ENCODE assay signal across 18 cellular contexts in the genomic region with DNA sequence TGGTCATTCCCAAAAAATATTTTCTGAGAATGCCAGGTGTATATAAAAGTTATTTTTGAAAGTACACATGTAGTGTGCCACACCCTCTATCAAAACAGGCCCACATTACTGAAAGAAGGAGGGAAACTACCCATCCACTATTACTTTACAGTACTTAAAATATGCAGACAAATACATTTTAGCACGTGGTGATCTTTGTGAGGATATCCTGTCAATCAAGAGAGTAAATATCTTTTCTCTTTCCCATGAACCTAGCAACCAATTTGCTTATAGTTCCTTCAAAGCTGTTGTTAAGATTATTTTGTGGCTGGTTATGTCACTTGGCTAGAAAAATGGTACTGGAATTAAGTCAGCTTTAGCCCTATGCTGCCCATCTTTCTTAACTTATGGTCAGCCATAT.
DNase-seq lines count a peak whose midpoint lies in the region; ATAC-seq and TF ChIP-seq lines count a peak whose summit lies in the region.
"Had no signal": no experiment of that assay in that cellular context is flagged by ENCODE, and none has a peak within 500 bp of the region (broad histone marks: within the 10 kb centered on the region; RNA-seq: fewer than 3 reads in every experiment).

No MANE protein-coding gene starts in this region.

- H4K20me1 ChIP-seq in OCI-LY1 (ENCODE audit: insufficient read depth, low read length): no peaks in the 10 kb centered on the region

- peak; percentile 31 for DNase-seq in DMS 273 (lab: John Stamatoyannopoulos, UW; ENCODE audit: unreplicated experiment)
- DNase-seq in DMS 273 treated with DMSO at 0.1 percent for 48 hours (lab: John Stamatoyannopoulos, UW): no peak
- peak; percentile 50 for DNase-seq in NAMALWA (ENCODE audit: low spot score)
- DNase-seq in naive B cell: peak; percentile 7
- no peak for DNase-seq in activated naive CD8-positive, alpha-beta T cell treated with anti-CD3 and anti-CD28 coated beads, Interleukin-2, amount 50 U/mL, for 24 hours
- DNase-seq: AML-193; Caco-2; CD4-positive, alpha-beta T cell; DMS79 treated with DMSO at 0.1 percent for 48 hours; EL; H9; KG1 had no signal

- no peaks in the 10 kb centered on the region for H3K9me2 ChIP-seq in OCI-LY1 (ENCODE audit: low read depth, low read length)

- peaks cover 96% of the 10 kb centered on the region for H3K79me2 ChIP-seq in OCI-LY1 (ENCODE audit: insufficient read depth, low read length)

- peaks cover 0 to 3% (median 0%) of the 10 kb centered on the region in 7 donors for H3K9me3 Mint-ChIP-seq in naive B cell
- H3K9me3 Mint-ChIP-seq in activated naive CD8-positive, alpha-beta T cell treated with anti-CD3 and anti-CD28 coated beads, Interleukin-2, amount 50 U/mL, for 24 hours: no peaks in the 10 kb centered on the region
- H3K9me3 Mint-ChIP-seq: CD4-positive, alpha-beta T cell; H9 had no signal

- no peaks in the 10 kb centered on the region for H3K27me3 Mint-ChIP-seq in naive B cell
- peaks cover 2% of the 10 kb centered on the region for H3K27me3 Mint-ChIP-seq in activated naive CD8-positive, alpha-beta T cell treated with anti-CD3 and anti-CD28 coated beads, Interleukin-2, amount 50 U/mL, for 24 hours
- H3K27me3 Mint-ChIP-seq: CD4-positive, alpha-beta T cell had no signal

- H3K36me3 ChIP-seq in OCI-LY1 (ENCODE audit: insufficient read depth, low read length): no peaks in the 10 kb centered on the region

- no peak overlapping the region; the same call in 1 of the 2 replicates for H3K4me2 ChIP-seq in OCI-LY1 (ENCODE audit: low read length)
- H3K4me2 ChIP-seq: A549 had no signal

- no peak overlapping the region for H2AFZ ChIP-seq in OCI-LY1 (ENCODE audit: low read length)

- H3K4me3 ChIP-seq in OCI-LY1 (ENCODE audit: low read depth, low read length, poor library complexity, severe bottlenecking): no peak overlapping the region
- H3K4me3 ChIP-seq: A549 had no signal

- ATAC-seq in naive B cell (ENCODE audit: low read depth in 2 of 2): peak; percentile 34 to 37
- ATAC-seq in activated naive CD8-positive, alpha-beta T cell treated with anti-CD3 and anti-CD28 coated beads, Interleukin-2, amount 50 U/mL, for 24 hours: no peak
- ATAC-seq in HG02970 (IDR thresholded peaks at IDR 0.05; ENCODE audit: low FRiP score, unreplicated experiment): no peak
- ATAC-seq in GM18502 (IDR thresholded peaks at IDR 0.05; ENCODE audit: poor library complexity, unreplicated experiment): no peak
- ATAC-seq: A549 had no signal

- H3F3A ChIP-seq in OCI-LY1 (ENCODE audit: insufficient read depth, low read length): no peaks in the 10 kb centered on the region

- no peaks in the 10 kb centered on the region for H3K9me3 ChIP-seq in OCI-LY1 (ENCODE audit: low read length)
- H3K9me3 ChIP-seq: A549, Caco-2 had no signal

- H3K27ac Mint-ChIP-seq in naive B cell: peak overlapping the region in 5 of 6 donors; percentile 2 to 83 (median 49)
- no peak overlapping the region for H3K27ac Mint-ChIP-seq in activated naive CD8-positive, alpha-beta T cell treated with anti-CD3 and anti-CD28 coated beads, Interleukin-2, amount 50 U/mL, for 24 hours
- H3K27ac Mint-ChIP-seq: CD4-positive, alpha-beta T cell; H9 had no signal

- H3K9ac ChIP-seq in OCI-LY1 (ENCODE audit: low read length): no peak overlapping the region

- H3K36me3 Mint-ChIP-seq in naive B cell: no peaks in the 10 kb centered on the region
- no peaks in the 10 kb centered on the region for H3K36me3 Mint-ChIP-seq in activated naive CD8-positive, alpha-beta T cell treated with anti-CD3 and anti-CD28 coated beads, Interleukin-2, amount 50 U/mL, for 24 hours (ENCODE audit: low read depth)

- no peak for TF ChIP-seq CTCF in OCI-LY1 (IDR thresholded peaks at IDR 0.05; ENCODE audit: low read length)

- peaks cover 20 to 23% (median 20%) of the 10 kb centered on the region in 3 donors for H3K4me1 Mint-ChIP-seq in naive B cell
- H3K4me1 Mint-ChIP-seq in activated naive CD8-positive, alpha-beta T cell treated with anti-CD3 and anti-CD28 coated beads, Interleukin-2, amount 50 U/mL, for 24 hours: peaks cover 2% of the 10 kb centered on the region

- peak overlapping the region; percentile 37 for H3K27ac ChIP-seq in OCI-LY1 (ENCODE audit: low read depth, low read length, poor library complexity, severe bottlenecking)
- H3K27ac ChIP-seq: 22Rv1, A549, C4-2B had no signal

- peaks cover 86% of the 10 kb centered on the region for H3K4me1 ChIP-seq in OCI-LY1 (ENCODE audit: insufficient read depth, low read length, severe bottlenecking)
- H3K4me1 ChIP-seq: A549, Caco-2 had no signal

- no peak overlapping the region for H3K4me3 Mint-ChIP-seq in naive B cell
- no peak overlapping the region for H3K4me3 Mint-ChIP-seq in activated naive CD8-positive, alpha-beta T cell treated with anti-CD3 and anti-CD28 coated beads, Interleukin-2, amount 50 U/mL, for 24 hours
- H3K4me3 Mint-ChIP-seq: CD4-positive, alpha-beta T cell; H9 had no signal

- no peaks in the 10 kb centered on the region for H3K27me3 ChIP-seq in OCI-LY1 (ENCODE audit: insufficient read depth, low read length)

Comparison
In these comparisons a context has a peak if more than half of its experiments do, and no peak if none do; other contexts are left out.
1. DNase-seq: peak in DMS 273 (single experiment), NAMALWA (single experiment) and naive B cell (single experiment); none in DMS 273 treated with DMSO at 0.1 percent for 48 hours (single experiment) and activated naive CD8-positive, alpha-beta T cell treated with anti-CD3 and anti-CD28 coated beads, Interleukin-2, amount 50 U/mL, for 24 hours (single experiment).
2. ATAC-seq: peak in naive B cell (2 of 2); none in activated naive CD8-positive, alpha-beta T cell treated with anti-CD3 and anti-CD28 coated beads, Interleukin-2, amount 50 U/mL, for 24 hours (single experiment), HG02970 (single experiment) and GM18502 (single experiment).